ENCODE assay signal across 1 cellular context in the genomic region with DNA sequence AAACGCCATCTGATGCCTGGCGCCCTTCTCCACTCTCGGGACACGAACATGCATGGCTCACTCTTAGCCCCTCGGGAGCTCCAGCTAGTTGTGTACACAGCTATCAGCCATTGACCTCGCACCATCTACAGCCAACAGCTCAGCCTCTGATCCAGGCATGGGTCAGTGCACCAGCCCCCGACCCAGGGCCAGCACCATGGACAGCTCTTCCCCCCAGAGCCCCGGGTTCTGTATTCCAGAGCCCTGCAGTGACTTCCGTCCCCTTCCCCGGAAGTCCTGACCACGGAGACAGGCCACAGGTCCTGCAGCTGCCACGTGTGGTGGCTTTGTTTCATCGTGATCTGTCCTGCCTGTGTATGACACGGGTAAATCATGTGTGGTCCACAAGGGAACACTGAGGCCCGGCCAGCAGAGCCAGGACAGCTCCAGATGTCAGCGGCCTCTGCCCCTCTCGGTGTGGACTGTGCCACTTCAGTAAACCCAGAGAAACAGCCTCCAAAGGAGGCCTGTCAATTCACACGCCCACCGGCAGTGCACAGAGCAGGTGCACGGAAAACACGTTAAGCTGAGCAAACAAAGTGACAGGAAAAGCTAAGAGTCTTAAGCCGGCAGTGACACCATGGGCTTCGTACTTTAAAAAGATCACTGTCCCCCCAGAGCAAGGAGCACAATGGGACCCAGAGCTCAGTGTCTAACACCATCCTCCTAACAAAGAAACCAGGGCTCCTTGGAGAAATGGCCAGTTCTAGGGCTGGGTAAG.
A peak's percentile ranks its signal among the peaks of the same experiment; 100 is the strongest.
TF ChIP-seq lines count a peak whose summit lies in the region.

No MANE protein-coding gene starts in this region.

TF ChIP-seq in K562, 482 proteins besides CTCF, POLR2A, EP300 and RAD21:
- 0 out of 2 replicates have a peak, but pooled peaks have one; percentile 20 for TF ChIP-seq NCOA1 (IDR thresholded peaks at IDR 0.05; ENCODE audit: low read depth)
- TF ChIP-seq, protein P1, sequence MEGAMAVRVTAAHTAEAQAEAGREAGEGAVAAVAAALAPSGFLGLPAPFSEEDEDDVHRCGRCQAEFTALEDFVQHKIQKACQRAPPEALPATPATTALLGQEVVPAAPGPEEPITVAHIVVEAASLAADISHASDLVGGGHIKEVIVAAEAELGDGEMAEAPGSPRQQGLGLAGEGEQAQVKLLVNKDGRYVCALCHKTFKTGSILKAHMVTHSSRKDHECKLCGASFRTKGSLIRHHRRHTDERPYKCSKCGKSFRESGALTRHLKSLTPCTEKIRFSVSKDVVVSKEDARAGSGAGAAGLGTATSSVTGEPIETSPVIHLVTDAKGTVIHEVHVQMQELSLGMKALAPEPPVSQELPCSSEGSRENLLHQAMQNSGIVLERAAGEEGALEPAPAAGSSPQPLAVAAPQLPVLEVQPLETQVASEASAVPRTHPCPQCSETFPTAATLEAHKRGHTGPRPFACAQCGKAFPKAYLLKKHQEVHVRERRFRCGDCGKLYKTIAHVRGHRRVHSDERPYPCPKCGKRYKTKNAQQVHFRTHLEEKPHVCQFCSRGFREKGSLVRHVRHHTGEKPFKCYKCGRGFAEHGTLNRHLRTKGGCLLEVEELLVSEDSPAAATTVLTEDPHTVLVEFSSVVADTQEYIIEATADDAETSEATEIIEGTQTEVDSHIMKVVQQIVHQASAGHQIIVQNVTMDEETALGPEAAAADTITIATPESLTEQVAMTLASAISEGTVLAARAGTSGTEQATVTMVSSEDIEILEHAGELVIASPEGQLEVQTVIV (CRISPR knock-in tag; IDR thresholded peaks at IDR 0.05; ENCODE audit: borderline replicate concordance): no peak
- TF ChIP-seq PRMT5 (CRISPR knock-in tag; IDR thresholded peaks at IDR 0.05): peak; percentile 63; the same call in 1 of the 2 replicates
- TF ChIP-seq GABPA (tag; conservative IDR thresholded peaks at IDR 0.05; ENCODE audit: low read depth): peak; percentile 37
- no peak for TF ChIP-seq POU5F1 (IDR thresholded peaks at IDR 0.05; ENCODE audit: borderline replicate concordance, low read depth, low read length, partially characterized antibody)
- peak; percentile 94 for TF ChIP-seq EHMT2 (IDR thresholded peaks at IDR 0.05)
- TF ChIP-seq, protein P2, sequence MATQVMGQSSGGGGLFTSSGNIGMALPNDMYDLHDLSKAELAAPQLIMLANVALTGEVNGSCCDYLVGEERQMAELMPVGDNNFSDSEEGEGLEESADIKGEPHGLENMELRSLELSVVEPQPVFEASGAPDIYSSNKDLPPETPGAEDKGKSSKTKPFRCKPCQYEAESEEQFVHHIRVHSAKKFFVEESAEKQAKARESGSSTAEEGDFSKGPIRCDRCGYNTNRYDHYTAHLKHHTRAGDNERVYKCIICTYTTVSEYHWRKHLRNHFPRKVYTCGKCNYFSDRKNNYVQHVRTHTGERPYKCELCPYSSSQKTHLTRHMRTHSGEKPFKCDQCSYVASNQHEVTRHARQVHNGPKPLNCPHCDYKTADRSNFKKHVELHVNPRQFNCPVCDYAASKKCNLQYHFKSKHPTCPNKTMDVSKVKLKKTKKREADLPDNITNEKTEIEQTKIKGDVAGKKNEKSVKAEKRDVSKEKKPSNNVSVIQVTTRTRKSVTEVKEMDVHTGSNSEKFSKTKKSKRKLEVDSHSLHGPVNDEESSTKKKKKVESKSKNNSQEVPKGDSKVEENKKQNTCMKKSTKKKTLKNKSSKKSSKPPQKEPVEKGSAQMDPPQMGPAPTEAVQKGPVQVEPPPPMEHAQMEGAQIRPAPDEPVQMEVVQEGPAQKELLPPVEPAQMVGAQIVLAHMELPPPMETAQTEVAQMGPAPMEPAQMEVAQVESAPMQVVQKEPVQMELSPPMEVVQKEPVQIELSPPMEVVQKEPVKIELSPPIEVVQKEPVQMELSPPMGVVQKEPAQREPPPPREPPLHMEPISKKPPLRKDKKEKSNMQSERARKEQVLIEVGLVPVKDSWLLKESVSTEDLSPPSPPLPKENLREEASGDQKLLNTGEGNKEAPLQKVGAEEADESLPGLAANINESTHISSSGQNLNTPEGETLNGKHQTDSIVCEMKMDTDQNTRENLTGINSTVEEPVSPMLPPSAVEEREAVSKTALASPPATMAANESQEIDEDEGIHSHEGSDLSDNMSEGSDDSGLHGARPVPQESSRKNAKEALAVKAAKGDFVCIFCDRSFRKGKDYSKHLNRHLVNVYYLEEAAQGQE (CRISPR knock-in tag; IDR thresholded peaks at IDR 0.05; ENCODE audit: low read depth): peak; percentile 94
- peak; percentile 52; the same call in 1 of the 2 replicates for TF ChIP-seq ZBTB40 (IDR thresholded peaks at IDR 0.05)
- no peak for TF ChIP-seq ZBTB40 (CRISPR knock-in tag; IDR thresholded peaks at IDR 0.05)
- TF ChIP-seq ZBTB9 (CRISPR knock-in tag; IDR thresholded peaks at IDR 0.05): peak; percentile 92
- peak in 1 of 2 experiments; percentile 38 for TF ChIP-seq AFF1 (IDR thresholded peaks at IDR 0.05; ENCODE audit: low read depth in 1 of 2, partially characterized antibody in 2 of 2)
- no peak for TF ChIP-seq NR4A1 (CRISPR knock-in tag; IDR thresholded peaks at IDR 0.05)
- no peak for TF ChIP-seq NR4A1 (tag; IDR thresholded peaks at IDR 0.05)
- TF ChIP-seq MEF2A (IDR thresholded peaks at IDR 0.05; ENCODE audit: control insufficient read depth, low read depth, low read length): no peak
- TF ChIP-seq, protein P3, sequence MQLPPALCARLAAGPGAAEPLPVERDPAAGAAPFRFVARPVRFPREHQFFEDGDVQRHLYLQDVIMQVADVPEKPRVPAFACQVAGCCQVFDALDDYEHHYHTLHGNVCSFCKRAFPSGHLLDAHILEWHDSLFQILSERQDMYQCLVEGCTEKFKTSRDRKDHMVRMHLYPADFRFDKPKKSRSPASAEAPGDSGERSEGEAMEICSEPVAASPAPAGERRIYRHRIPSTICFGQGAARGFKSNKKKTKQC (CRISPR knock-in tag; IDR thresholded peaks at IDR 0.05): peak; percentile 74
- TF ChIP-seq MIER1 (IDR thresholded peaks at IDR 0.05; ENCODE audit: low read depth): peak; percentile 91
